Comparison of ENCODE assay signal across 8 cellular contexts in genomic region chr4:77155631-77156345, GRCh38. TPM values are rescaled to one million over a fixed set of nuclear protein-coding genes. Genes with fewer than 3 reads are reported as not detected.
DNase-seq lines count a peak whose midpoint lies in the region; ATAC-seq, FAIRE-seq and TF ChIP-seq lines count a peak whose summit lies in the region.

No MANE protein-coding gene starts in this region.

- no peak overlapping the region for H4K91ac ChIP-seq in H1 (replicated peaks; ENCODE audit: insufficient read length, low read length)
- H4K91ac ChIP-seq in trophoblast cell (ENCODE audit: low read depth, low read length), result peak overlapping the region; percentile 64

- H3K27ac ChIP-seq in H1 (ENCODE audit: low read depth, low read length) (no peak overlapping the region), trophoblast cell (ENCODE audit: low read depth, low read length) (peak overlapping the region; percentile 88)

- peaks cover 0 to 11% of the 10 kb centered on the region in 2 experiments; a peak in 2 of 4 replicates for H3K79me2 ChIP-seq in H1 (ENCODE audit: control insufficient read depth in 1 of 2, insufficient read depth in 2 of 2, low read length in 2 of 2)
- H3K79me2 ChIP-seq in trophoblast cell (ENCODE audit: control insufficient read depth, insufficient read depth, low read length, poor library complexity), result peaks cover 16% of the 10 kb centered on the region

- H2BK12ac ChIP-seq in H1 (ENCODE audit: low read depth, low read length) (peak overlapping the region; percentile 69; the same call in 1 of the 2 replicates), trophoblast cell (ENCODE audit: low read length) (no peak overlapping the region)

- H3K18ac ChIP-seq in H1 (ENCODE audit: extremely low read depth, low read length) (no peak overlapping the region; the same call in 1 of the 2 replicates), trophoblast cell (ENCODE audit: low read length) (no peak overlapping the region)

- H3K56ac ChIP-seq in H1 (replicated peaks; ENCODE audit: insufficient read length, low read depth, low read length), result no peak overlapping the region

- CTCF ChIA-PET in H1 (lab: Charles Lee; ENCODE audit: partially characterized antibody), result interaction anchor here (0.9 to 1.6 kb wide), 6 partner anchors 25 to 82 kb away, joined by 3 to 7 read pairs (median 4); no protein-coding TSS in a partner anchor

- no peaks in the 10 kb centered on the region for H3K27me3 ChIP-seq in GM06990 (replicated peaks; ENCODE audit: control insufficient read depth, insufficient read depth, low read length)
- no peaks in the 10 kb centered on the region for H3K27me3 ChIP-seq in H1 (replicated peaks in 1 of 4; ENCODE audit: control insufficient read depth in 3 of 4, extremely low read depth in 1 of 4, insufficient read depth in 3 of 4, low read length in 3 of 4)
- H3K27me3 ChIP-seq in trophoblast cell (ENCODE audit: insufficient read depth, low read length), result no peaks in the 10 kb centered on the region

- H3K9me3 ChIP-seq in H1 (ENCODE audit: insufficient read depth in 2 of 2, low read depth in 1 of 2, low read length in 1 of 2) (no peaks in the 10 kb centered on the region), trophoblast cell (ENCODE audit: insufficient read depth, low read depth, low read length) (no peaks in the 10 kb centered on the region)

- no peak for TF ChIP-seq POLR2A in H1 (IDR thresholded peaks at IDR 0.05; ENCODE audit: control extremely low read depth in 1 of 2, low read depth in 2 of 2, low read length in 2 of 2)

- no peak overlapping the region for H2BK5ac ChIP-seq in H1 (ENCODE audit: low read depth, low read length)
- H2BK5ac ChIP-seq in trophoblast cell (ENCODE audit: low read depth, low read length, poor library complexity), result peak overlapping the region; percentile 92

- no peak overlapping the region for H3K23ac ChIP-seq in H1 (ENCODE audit: insufficient read length)
- H3K23ac ChIP-seq in trophoblast cell (ENCODE audit: low read length), result no peak overlapping the region

- no peak overlapping the region for H4K8ac ChIP-seq in H1 (ENCODE audit: extremely low read depth, insufficient read depth, low read length)
- H4K8ac ChIP-seq in trophoblast cell (ENCODE audit: low read depth, low read length), result peak overlapping the region; percentile 31

- no peak overlapping the region for H2AK5ac ChIP-seq in H1 (ENCODE audit: low read depth, low read length)
- H2AK5ac ChIP-seq in trophoblast cell (ENCODE audit: low read length), result no peak overlapping the region

- no peak for FAIRE-seq in H1 (lab: Jason Lieb, UNC)

- peak overlapping the region; percentile 9 for H4K12ac ChIP-seq in trophoblast cell (ENCODE audit: low read depth, low read length)

- no peak for ATAC-seq in GM18511 (IDR thresholded peaks at IDR 0.05; ENCODE audit: unreplicated experiment)

- no peak overlapping the region for H2BK15ac ChIP-seq in H1 (ENCODE audit: low read length)

- no peak overlapping the region for H3K4ac ChIP-seq in H1 (replicated peaks; ENCODE audit: insufficient read length, low read depth, low read length)
- peak overlapping the region; percentile 56 for H3K4ac ChIP-seq in trophoblast cell (ENCODE audit: low read depth, low read length)

- peaks cover 3% of the 10 kb centered on the region; the same call in 1 of the 2 replicates for H3K23me2 ChIP-seq in H1 (ENCODE audit: low read depth, low read length)

- H2AFZ ChIP-seq in H1 (ENCODE audit: low read length) (peak overlapping the region; percentile 37; the same call in 1 of the 2 replicates), trophoblast cell (ENCODE audit: insufficient read depth, low read length, poor library complexity) (no peak overlapping the region)

- H3K79me1 ChIP-seq in H1 (ENCODE audit: low read depth, low read length) (no peaks in the 10 kb centered on the region), trophoblast cell (ENCODE audit: low read length) (peaks cover 32% of the 10 kb centered on the region)

- 10% methylated on average over 14 of the region's 14 CpGs; no CpG with 5 or more reads in 1 of the 2 experiments for WGBS in H1 (ENCODE audit: extremely low coverage in 1 of 2, insufficient coverage in 1 of 2, insufficient read length in 1 of 2, insufficient replicate concordance in 2 of 2, low coverage in 1 of 2, low lambda C conversion rate in 2 of 2, missing lambda C conversion rate in 1 of 2), 2 experiments
- no CpG with 5 or more reads among the region's 14 CpGs for WGBS in trophoblast cell (ENCODE audit: extremely low coverage, insufficient coverage, insufficient read length)

- H3K14ac ChIP-seq in H1 (ENCODE audit: insufficient read length), result no peak overlapping the region
- H3K14ac ChIP-seq in trophoblast cell (ENCODE audit: low read length), result no peak overlapping the region

- no peaks in the 10 kb centered on the region for H3K36me3 ChIP-seq in GM06990 (ENCODE audit: control insufficient read depth, insufficient read depth, low read length)
- H3K36me3 ChIP-seq in H1 (ENCODE audit: control insufficient read depth in 2 of 4, insufficient read depth in 4 of 4, low read length in 3 of 4), result peaks cover 2 to 18% (median 5%) of the 10 kb centered on the region in 4 experiments; a peak in 4 of 8 replicates
- H3K36me3 ChIP-seq in trophoblast cell (ENCODE audit: control insufficient read depth in 1 of 2, insufficient read depth in 2 of 2, low read length in 2 of 2), result peaks cover 5 to 10% of the 10 kb centered on the region in 2 experiments

- DNase-seq in GM06990 (ENCODE audit: extremely low read depth, insufficient read length), result no peak
- DNase-seq in NCI-H69 (lab: John Stamatoyannopoulos, UW), result peak; percentile 86
- no peak for DNase-seq in H1 (ENCODE audit: low read depth in 1 of 2, low spot score in 2 of 2)
- DNase-seq in trophoblast cell, result peak in 1 of 2 donors; percentile 30
- DNase-seq in RPMI8226, result no peak
- no peak for DNase-seq in NCI-H2107 treated with DMSO at 0.1 percent for 48 hours (lab: John Stamatoyannopoulos, UW; ENCODE audit: unreplicated experiment)
- DNase-seq in activated CD8-positive, alpha-beta memory T cell treated with anti-CD3 and anti-CD28 coated beads, Interleukin-2, amount 50 U/mL, for 4 hours, result no peak

- H2BK20ac ChIP-seq in H1 (ENCODE audit: low read length), result no peak overlapping the region

- H3K4me2 ChIP-seq in H1 (ENCODE audit: insufficient read depth in 1 of 2, low read depth in 2 of 2, low read length in 2 of 2), result peak overlapping the region; percentile 71 to 81
- peak overlapping the region; percentile 34 for H3K4me2 ChIP-seq in trophoblast cell (ENCODE audit: low read length)

- peaks cover 0 to 4% of the 10 kb centered on the region in 2 experiments for H4K20me1 ChIP-seq in H1 (replicated peaks in 1 of 2; ENCODE audit: control insufficient read depth in 1 of 2, insufficient read depth in 2 of 2, low read length in 2 of 2)

- TF ChIP-seq CTCF in GM06990 (IDR thresholded peaks at IDR 0.05; ENCODE audit: insufficient read depth, low read length, poor library complexity, severe bottlenecking) (no peak), H1 (IDR thresholded peaks at IDR 0.05; ENCODE audit: control extremely low read depth in 1 of 3, insufficient read depth in 1 of 3, low read depth in 1 of 3, low read length in 3 of 3) (no peak)

- H3K4me1 ChIP-seq in H1 (replicated peaks in 1 of 4; ENCODE audit: control insufficient read depth in 3 of 4, insufficient read depth in 4 of 4, low read length in 3 of 4) (peaks cover 0 to 6% (median 2%) of the 10 kb centered on the region in 4 experiments; a peak in 4 of 7 replicates), trophoblast cell (ENCODE audit: control insufficient read depth in 1 of 2, insufficient read depth in 2 of 2, low read length in 2 of 2) (peaks cover 5 to 7% of the 10 kb centered on the region in 2 experiments)

- H4K5ac ChIP-seq in H1 (ENCODE audit: insufficient read length, low read depth, low read length), result peak overlapping the region; percentile 54

- POLR2A ChIA-PET in H1 (lab: Charles Lee; ENCODE audit: partially characterized antibody), result interaction anchor here (0.8 to 5.8 kb wide), 16 partner anchors 8 to 206 kb away, joined by 3 to 39 read pairs (median 4); partner anchors contain the start of genes CCNI and SEPTIN11

- no peak for TF ChIP-seq RAD21 in H1 (IDR thresholded peaks at IDR 0.05 in 1 of 2, conservative IDR thresholded peaks at IDR 0.05 in 1 of 2; ENCODE audit: low read depth in 2 of 2, low read length in 2 of 2)

- TF ChIP-seq EP300 in H1 (IDR thresholded peaks at IDR 0.05; ENCODE audit: borderline replicate concordance in 1 of 2, low read depth in 2 of 2, low read length in 2 of 2), result no peak

- H3K9ac ChIP-seq in H1 (replicated peaks in 1 of 4; ENCODE audit: extremely low read depth in 1 of 4, low read depth in 3 of 4, low read length in 3 of 4) (peak overlapping the region in 2 of 4 experiments; percentile 14 to 42; a peak in 3 of 7 replicates), trophoblast cell (ENCODE audit: low read length) (no peak overlapping the region)

- H3K4me3 ChIP-seq in GM06990 (replicated peaks; ENCODE audit: low read depth, low read length), result peak overlapping the region; percentile 62
- H3K4me3 ChIP-seq in H1 (ENCODE audit: extremely low read depth in 1 of 4, insufficient read depth in 2 of 4, low read depth in 3 of 4, low read length in 4 of 4), result peak overlapping the region; percentile 35 to 93 (median 84); a peak in 6 of 8 replicates
- no peak overlapping the region for H3K4me3 ChIP-seq in trophoblast cell (ENCODE audit: low read depth, low read length)

- no peak overlapping the region for H2BK120ac ChIP-seq in H1 (replicated peaks; ENCODE audit: low read depth, low read length)
- H2BK120ac ChIP-seq in trophoblast cell (ENCODE audit: insufficient read depth, low read length, poor library complexity), result peak overlapping the region; percentile 71

TF ChIP-seq in H1, 55 proteins besides CTCF, POLR2A, EP300 and RAD21 (continues in another document):
- TF ChIP-seq SP2 (IDR thresholded peaks at IDR 0.05; ENCODE audit: low read length), result no peak
- TF ChIP-seq GTF2F1 (IDR thresholded peaks at IDR 0.05; ENCODE audit: borderline replicate concordance, low read depth, low read length), result no peak
- no peak for TF ChIP-seq EGR1 (IDR thresholded peaks at IDR 0.05; ENCODE audit: borderline replicate concordance, low read depth, low read length)
- TF ChIP-seq TCF12 (IDR thresholded peaks at IDR 0.05; ENCODE audit: low read depth, low read length), result no peak
- no peak for TF ChIP-seq RFX5 (IDR thresholded peaks at IDR 0.05; ENCODE audit: borderline replicate concordance, low read depth, low read length)
- TF ChIP-seq RBBP5 (IDR thresholded peaks at IDR 0.05; ENCODE audit: borderline replicate concordance, low read depth, low read length), result no peak

RNA-seq across cellular contexts. Expression of gene CCNG2, which starts 1.2 kb away (rescaled TPM):
- total RNA-seq in H1 (2021; fragmentation: NEBNext Ultra II Directional; extraction: Animal tissue kit (Norgen Biotek cat#: 25700)), result 13.9 and 15.4 TPM in 2 replicates
- 2.2 and 3.5 TPM in 2 replicates for polyA plus RNA-seq in H1 (2011; rRNA removed)
- 4.2 TPM for polyA plus RNA-seq in H1 (2011; cell fraction: cytosol; rRNA removed)
- 4.4 TPM for polyA plus RNA-seq in H1 (2011; cell fraction: nucleus; rRNA removed)
- polyA plus RNA-seq in H1 (2012, experiment 1 of 2), result 7.0 to 10.9 TPM (median 8.0 TPM) in 4 replicates
- 2.7 TPM for polyA plus RNA-seq in H1 (2012, experiment 2 of 2)
- 7.2 TPM for polyA plus RNA-seq in H1 (2013, experiment 1 of 2)
- 7.3 TPM for polyA plus RNA-seq in H1 (2013, experiment 2 of 2)
- 3.9 and 5.0 TPM in 2 replicates for polyA minus RNA-seq in H1 (2011; rRNA and poly(A)+ RNA removed)
- polyA minus RNA-seq in H1 (2011; cell fraction: cytosol; rRNA and poly(A)+ RNA removed), result 4.8 TPM
- 10.2 TPM for polyA minus RNA-seq in H1 (2011; cell fraction: nucleus; rRNA and poly(A)+ RNA removed)
- polyA plus RNA-seq in trophoblast cell (2013), result 69.7 and 76.1 TPM in 2 replicates
